ENCODE assay signal across 8 cellular contexts in genomic region chr17:1724351-1724868, GRCh38. TPM values are rescaled to one million over a fixed set of nuclear protein-coding genes. Genes with fewer than 3 reads are reported as not detected.
A peak's percentile ranks its signal among the peaks of the same experiment; 100 is the strongest.
DNase-seq lines count a peak whose midpoint lies in the region; ATAC-seq and TF ChIP-seq lines count a peak whose summit lies in the region.

Gene WDR81 (plus strand): TSS chr17:1724704. CDS start chr17:1724960, 256 bp downstream.

- peaks cover 24% of the 10 kb centered on the region for H3K4me1 Mint-ChIP-seq in chondrocyte (ENCODE audit: low read depth)

- H3K4me3 ChIP-seq in GM12875 (ENCODE audit: low read depth, low read length), result peak within 1 kb of the TSS; percentile 88
- peak within 1 kb of the TSS; percentile 48 for H3K4me3 ChIP-seq in kidney epithelial cell (ENCODE audit: low read depth, low read length)

- no peaks in the 10 kb centered on the region for H3K27me3 ChIP-seq in kidney epithelial cell (ENCODE audit: control insufficient read depth, insufficient read depth, low read length)

- H3K36me3 ChIP-seq in kidney epithelial cell (ENCODE audit: control insufficient read depth, insufficient read depth, low read length), result no peaks in the 10 kb centered on the region

- TF ChIP-seq CTCF in GM12875 (IDR thresholded peaks at IDR 0.05; ENCODE audit: borderline replicate concordance, insufficient read depth, low read depth, low read length), result no peak
- no peak for TF ChIP-seq CTCF in chondrocyte (IDR thresholded peaks at IDR 0.05)
- TF ChIP-seq CTCF in kidney epithelial cell (IDR thresholded peaks at IDR 0.05; ENCODE audit: insufficient read depth, low read length, poor library complexity, severe bottlenecking), result no peak

- peaks cover 2% of the 10 kb centered on the region for H3K36me3 Mint-ChIP-seq in chondrocyte (ENCODE audit: low read depth)

- H3K4me3 Mint-ChIP-seq in chondrocyte (ENCODE audit: unreplicated experiment), result peak within 1 kb of the TSS; percentile 68

- ATAC-seq in HG02763 (IDR thresholded peaks at IDR 0.05; ENCODE audit: unreplicated experiment), result peak; percentile 61

- DNase-seq in NCI-H226 (peak; percentile 77), chondrocyte (ENCODE audit: low spot score) (no peak), kidney epithelial cell (ENCODE audit: low read depth) (no peak), NCI-H526 treated with DMSO at 0.1 percent for 48 hours (lab: John Stamatoyannopoulos, UW) (no peak)
- peak; percentile 81 to 87 for DNase-seq in activated CD4-positive, alpha-beta T cell treated with anti-CD3 and anti-CD28 coated beads for 4 hours
- DNase-seq in stimulated activated CD4-positive, alpha-beta T cell treated with anti-CD3 and anti-CD28 coated beads, Interleukin-15, amount 100 ng/mL, for 1 hour (ENCODE audit: low read depth in 1 of 2, low spot score in 1 of 2), result peak; percentile 75 to 76

- no peaks in the 10 kb centered on the region for H3K9me3 Mint-ChIP-seq in chondrocyte (ENCODE audit: low read depth)

- H3K27ac Mint-ChIP-seq in chondrocyte (ENCODE audit: unreplicated experiment), result peak within 1 kb of the TSS; percentile 76

- no peaks in the 10 kb centered on the region for H3K27me3 Mint-ChIP-seq in chondrocyte (ENCODE audit: low read depth)

RNA-seq across cellular contexts. Expression of gene WDR81, which starts in this region (rescaled TPM):
- total RNA-seq in chondrocyte, result 14.8 to 18.6 TPM (median 16.2 TPM) in 3 replicates
- 35.5 and 43.7 TPM in 2 replicates for total RNA-seq in kidney epithelial cell

Comparison
In these comparisons a context has a peak if more than half of its experiments do, and no peak if none do; other contexts are left out.
1. DNase-seq: peak in NCI-H226 (single experiment), activated CD4-positive, alpha-beta T cell treated with anti-CD3 and anti-CD28 coated beads for 4 hours (2 of 2) and stimulated activated CD4-positive, alpha-beta T cell treated with anti-CD3 and anti-CD28 coated beads, Interleukin-15, amount 100 ng/mL, for 1 hour (2 of 2); none in chondrocyte (single experiment), kidney epithelial cell (single experiment) and NCI-H526 treated with DMSO at 0.1 percent for 48 hours (single experiment).